ENCODE assay signal across 30 cellular contexts in genomic region chr10:71473671-71474599, GRCh38.
A peak's percentile ranks its signal among the peaks of the same experiment; 100 is the strongest.
DNase-seq lines count a peak whose midpoint lies in the region; ATAC-seq, FAIRE-seq and TF ChIP-seq lines count a peak whose summit lies in the region.
"Had no signal": no experiment of that assay in that cellular context is flagged by ENCODE, and none has a peak within 500 bp of the region (broad histone marks: within the 10 kb centered on the region; RNA-seq: fewer than 3 reads in every experiment).

No MANE protein-coding gene starts in this region.

- DNase-seq in NCI-H1694 (lab: John Stamatoyannopoulos, UW): peak; percentile 53
- DNase-seq in heart right ventricle: peak in 1 of 2 donors; percentile 52
- peak in 1 of 2 donors; percentile 64 for DNase-seq in psoas muscle
- no peak for DNase-seq in GM12891 (ENCODE audit: insufficient read length, low spot score)
- DNase-seq: activated CD4-positive, alpha-beta T cell treated with anti-CD3 and anti-CD28 coated beads for 4 hours; activated CD8-positive, alpha-beta T cell treated with anti-CD3 and anti-CD28 coated beads, Interleukin-2, amount 10 ng/mL, durations not matched to agents 7 days and 5 days; activated naive CD4-positive, alpha-beta T cell treated with anti-CD3 and anti-CD28 coated beads, Interleukin-2, amount 50 U/mL, for 16 hours; CD4-positive, alpha-beta memory T cell; cerebellar nuclear complex; hippocampal formation; immature natural killer cell; left cardiac atrium; mesenchymal stem cell; MM.1S; NCI-H1105 treated with DMSO at 0.1 percent for 48 hours; NCI-H2081; NCI-H2227 treated with DMSO at 0.1 percent for 48 hours; NCI-H526; SJCRH30; stimulated activated naive B cell treated with anti-CD40 and anti-IgM and Interleukin-4, amounts not matched to agents 10 μg/mL and 1 μg/mL and 100 μg/mL, for 72 hours; SW 1271 had no signal

- peaks cover 36% of the 10 kb centered on the region for H3K4me1 ChIP-seq in BLaER1
- peaks cover 15 to 80% (median 61%) of the 10 kb centered on the region in 9 donors for H3K4me1 ChIP-seq in heart right ventricle
- H3K4me1 ChIP-seq in psoas muscle: peaks cover 7% of the 10 kb centered on the region
- H3K4me1 ChIP-seq: SJCRH30 had no signal

- TF ChIP-seq CTCF in heart right ventricle (IDR thresholded peaks at IDR 0.05) (no peak), psoas muscle (IDR thresholded peaks at IDR 0.05) (no peak)

- peak overlapping the region; percentile 89 for H3K4me2 ChIP-seq in BLaER1

- H3K36me3 ChIP-seq in BLaER1 (no peaks in the 10 kb centered on the region), heart right ventricle (no peaks in the 10 kb centered on the region), psoas muscle (ENCODE audit: insufficient read depth in 1 of 2, low read depth in 1 of 2) (no peaks in the 10 kb centered on the region)
- H3K36me3 ChIP-seq: SJCRH30 had no signal

- H3K9ac ChIP-seq in BLaER1: no peak overlapping the region

- intact Hi-C loops in heart right ventricle (cut with DNase I): loop anchor here in 1 of 10 donors (10.0 kb wide), 1 partner anchor 149 kb away; no protein-coding TSS in a partner anchor
- intact Hi-C loops in psoas muscle (cut with DNase I): no loop called here

- 83 to 87% methylated on average over 11 of the region's 11 CpGs for WGBS in heart right ventricle, 2 donors
- 55 to 74% (median 70%) methylated on average over 11 of the region's 11 CpGs for WGBS in psoas muscle, 3 donors

- ATAC-seq in heart right ventricle (peak in 6 of 8 donors; percentile 38 to 88 (median 75)), psoas muscle (peak in 3 of 4 donors; percentile 73 to 81 (median 80)), GM19397 (IDR thresholded peaks at IDR 0.05; ENCODE audit: unreplicated experiment) (no peak), HG03342 (IDR thresholded peaks at IDR 0.05; ENCODE audit: unreplicated experiment) (no peak)

- no peaks in the 10 kb centered on the region for H4K20me1 ChIP-seq in BLaER1

- H3K27me3 ChIP-seq in BLaER1 (no peaks in the 10 kb centered on the region), heart right ventricle (no peaks in the 10 kb centered on the region), psoas muscle (ENCODE audit: insufficient read depth in 3 of 3, low read length in 2 of 3) (no peaks in the 10 kb centered on the region)
- H3K27me3 ChIP-seq: dorsolateral prefrontal cortex, SJCRH30 had no signal

- no peaks in the 10 kb centered on the region for H3K9me3 ChIP-seq in BLaER1
- no peaks in the 10 kb centered on the region for H3K9me3 ChIP-seq in heart right ventricle
- no peaks in the 10 kb centered on the region for H3K9me3 ChIP-seq in psoas muscle
- H3K9me3 ChIP-seq: SJCRH30 had no signal

- no peak for TF ChIP-seq POLR2A in GM12891 (IDR thresholded peaks at IDR 0.05; ENCODE audit: low read depth, low read length)

- peak overlapping the region; percentile 80 for H3K27ac ChIP-seq in BLaER1
- peak overlapping the region in 3 of 10 donors; percentile 14 to 70 (median 49) for H3K27ac ChIP-seq in heart right ventricle
- no peak overlapping the region for H3K27ac ChIP-seq in psoas muscle
- H3K27ac ChIP-seq: dorsolateral prefrontal cortex, HL-60, SJCRH30 had no signal

- FAIRE-seq in GM12891 (lab: Jason Lieb, UNC): no peak
- FAIRE-seq: D721Med, frontal cortex, H54, RCC 7860 had no signal

- H3K4me3 ChIP-seq in BLaER1 (no peak overlapping the region), heart right ventricle (no peak overlapping the region), psoas muscle (no peak overlapping the region)
- H3K4me3 ChIP-seq: dorsolateral prefrontal cortex, SJCRH30 had no signal

TF ChIP-seq in GM12891, 5 proteins besides CTCF, POLR2A, EP300 and RAD21:
- TF ChIP-seq SPI1 (IDR thresholded peaks at IDR 0.05; ENCODE audit: low read depth, low read length): no peak
- no peak for TF ChIP-seq POLR2AphosphoS5 (IDR thresholded peaks at IDR 0.05; ENCODE audit: low read depth, low read length)
- no peak for TF ChIP-seq TAF1 (IDR thresholded peaks at IDR 0.05; ENCODE audit: low read depth, low read length)
- no peak for TF ChIP-seq POU2F2 (IDR thresholded peaks at IDR 0.05; ENCODE audit: low read depth, low read length)
- TF ChIP-seq PAX5 (IDR thresholded peaks at IDR 0.05; ENCODE audit: insufficient read depth, low read length, severe bottlenecking): no peak

Comparison
In these comparisons a context has a peak if more than half of its experiments do, and no peak if none do; other contexts are left out.
1. ATAC-seq: peak in heart right ventricle (6 of 8) and psoas muscle (3 of 4); none in GM19397 (single experiment) and HG03342 (single experiment).